In genomic region chr7:2920041-2920440, GRCh38 we compare ENCODE assay signal across 22 cellular contexts.
"Had no signal": no experiment of that assay in that cellular context is flagged by ENCODE, and none has a peak within 500 bp of the region (broad histone marks: within the 10 kb centered on the region; RNA-seq: fewer than 3 reads in every experiment).

No MANE protein-coding gene starts in this region.

- H3K4me3 ChIP-seq: dorsolateral prefrontal cortex, heart left ventricle, lung, spleen, stomach, thoracic aorta, transverse colon had no signal

- H3K9me3 ChIP-seq: heart left ventricle, stomach, thoracic aorta, transverse colon had no signal

- H3K4me1 ChIP-seq: spleen, stomach, transverse colon had no signal

- DNase-seq: cortex of kidney; dorsolateral prefrontal cortex; effector CD8-positive, alpha-beta T cell; hippocampal formation; left colon; left ventricle myocardium superior; mesendoderm; naive B cell; spleen; stimulated activated CD4-positive, alpha-beta T cell treated with anti-CD3 and anti-CD28 coated beads, Interleukin-15, amount 100 ng/mL, for 24 hours; stimulated activated CD4-positive, alpha-beta T cell treated with anti-CD3 and anti-CD28 coated beads, Interleukin-1b, Interleukin-23, amount 100 ng/mL, for 48 hours; stimulated activated CD4-positive, alpha-beta T cell treated with anti-CD3 and anti-CD28 coated beads, Interleukin-4, amount 100 ng/mL, for 4 hours; stimulated activated naive CD4-positive, alpha-beta T cell; stomach; substantia nigra; transverse colon had no signal

- FAIRE-seq: frontal cortex had no signal

- H3K27me3 ChIP-seq: transverse colon had no signal

- H3K27me3 Mint-ChIP-seq: naive B cell had no signal

- ATAC-seq: esophagus mucosa, heart left ventricle, left colon, left ventricle myocardium superior, sciatic nerve had no signal

- H3K36me3 ChIP-seq: thoracic aorta, transverse colon had no signal

- H3K4me1 Mint-ChIP-seq: naive B cell had no signal

- H3K27ac ChIP-seq: dorsolateral prefrontal cortex, heart left ventricle, spleen, stomach, thoracic aorta, transverse colon had no signal

- H3K4me3 Mint-ChIP-seq: naive B cell had no signal
